In genomic region chr6:45787384-45787783, GRCh38 we compare ENCODE assay signal across 35 cellular contexts.
"Had no signal": no experiment of that assay in that cellular context is flagged by ENCODE, and none has a peak within 500 bp of the region (broad histone marks: within the 10 kb centered on the region; RNA-seq: fewer than 3 reads in every experiment).

No MANE protein-coding gene starts in this region.

- H3K9me3 ChIP-seq: MG63 had no signal

- DNase-seq: activated B cell treated with CpG ODN at 0.5 μM for 24 hours; activated CD4-positive, alpha-beta memory T cell treated with anti-CD3 and anti-CD28 coated beads for 36 hours; activated CD4-positive, alpha-beta T cell treated with anti-CD3 and anti-CD28 coated beads for 4 hours; activated CD4-positive, alpha-beta T cell treated with anti-CD3 and anti-CD28 coated beads, Interleukin-2, amount 50 U/mL, for 1 hour; activated CD4-positive, CD25-positive, alpha-beta regulatory T cell treated with anti-CD3 and anti-CD28 coated beads, Interleukin-2, amount 50 U/mL, for 72 hours; activated CD8-positive, alpha-beta memory T cell treated with anti-CD3 and anti-CD28 coated beads, Interleukin-2, amount 50 U/mL, for 4 hours; activated gamma-delta T cell treated with Interleukin-2 at 50 U/mL for 16 hours; activated naive CD4-positive, alpha-beta T cell treated with anti-CD3 and anti-CD28 coated beads for 36 hours; activated T-cell treated with anti-CD3 and anti-CD28 coated beads for 4 hours; activated T-cell treated with anti-CD3 and anti-CD28 coated beads, Interleukin-2, amount 50 U/mL, for 4 hours; anterior cingulate cortex; caudate nucleus; cerebellar nuclear complex; MG63; NCI-H1048; NCI-H1105 treated with DMSO at 0.1 percent for 48 hours; NCI-H1436; NCI-H1694; NCI-H1930; NCI-H2081 treated with DMSO at 0.1 percent for 48 hours; NCI-H226; NCI-H446 treated with DMSO at 0.1 percent for 48 hours; NCI-H524; NCI-H69; NCI-H82; NK-92 treated with Interleukin-12 subunit alpha and Interleukin-12 subunit beta, amount 100 ng/mL, for 24 hours; Right ventricle myocardium superior; SW 1271; T-helper 1 cell; T-helper 2 cell; T-helper 9 cell had no signal

- H3K4me3 ChIP-seq: MG63 had no signal

- H3K36me3 Mint-ChIP-seq: activated CD4-positive, alpha-beta memory T cell treated with anti-CD3 and anti-CD28 coated beads for 36 hours; activated naive CD4-positive, alpha-beta T cell treated with anti-CD3 and anti-CD28 coated beads, Interleukin-2, amount 50 U/mL, for 72 hours; brain had no signal

- H3K27me3 Mint-ChIP-seq: activated CD4-positive, alpha-beta memory T cell treated with anti-CD3 and anti-CD28 coated beads for 36 hours had no signal

- H3K27me3 ChIP-seq: MG63 had no signal

- H3K27ac Mint-ChIP-seq: activated B cell treated with CpG ODN at 0.5 μM for 24 hours; activated CD4-positive, alpha-beta memory T cell treated with anti-CD3 and anti-CD28 coated beads for 36 hours; activated naive CD4-positive, alpha-beta T cell treated with anti-CD3 and anti-CD28 coated beads for 36 hours; activated T-helper 1 cell treated with anti-CD3 and anti-CD28 coated beads, Interleukin-12 subunit alpha, Interleukin-12 subunit beta, Interleukin-2, Interleukin-4 antibody, amounts not matched to agents 30 ng/mL and 10 ng/mL and 1 ng/mL, durations not matched to agents 14 hours and 24 hours and 36 hours; brain had no signal

- ATAC-seq: activated naive CD4-positive, alpha-beta T cell treated with anti-CD3 and anti-CD28 coated beads, Interleukin-2, amount 50 U/mL, for 72 hours; activated T-cell treated with anti-CD3 and anti-CD28 coated beads, Interleukin-2, amount 50 U/mL, for 4 hours had no signal

- H3K4me3 Mint-ChIP-seq: activated B cell treated with CpG ODN at 0.5 μM for 24 hours; activated CD4-positive, alpha-beta memory T cell treated with anti-CD3 and anti-CD28 coated beads for 36 hours; activated naive CD4-positive, alpha-beta T cell treated with anti-CD3 and anti-CD28 coated beads for 36 hours; activated T-cell treated with anti-CD3 and anti-CD28 coated beads, Interleukin-2, amount 50 U/mL, for 4 hours; activated T-helper 1 cell treated with anti-CD3 and anti-CD28 coated beads, Interleukin-12 subunit alpha, Interleukin-12 subunit beta, Interleukin-2, Interleukin-4 antibody, amounts not matched to agents 30 ng/mL and 10 ng/mL and 1 ng/mL, durations not matched to agents 14 hours and 24 hours and 36 hours; brain had no signal

- H3K36me3 ChIP-seq: MG63 had no signal

- H3K4me1 Mint-ChIP-seq: activated B cell treated with CpG ODN at 0.5 μM for 24 hours had no signal

- H3K27ac ChIP-seq: VCaP had no signal

- H3K9me3 Mint-ChIP-seq: activated B cell treated with CpG ODN at 0.5 μM for 24 hours; activated CD4-positive, alpha-beta memory T cell treated with anti-CD3 and anti-CD28 coated beads for 36 hours; activated naive CD4-positive, alpha-beta T cell treated with anti-CD3 and anti-CD28 coated beads for 36 hours; activated naive CD4-positive, alpha-beta T cell treated with anti-CD3 and anti-CD28 coated beads, Interleukin-2, amount 50 U/mL, for 72 hours; activated T-cell treated with anti-CD3 and anti-CD28 coated beads, Interleukin-2, amount 50 U/mL, for 4 hours had no signal
